13 cellular contexts compared by ENCODE assay signal in the genomic region with DNA sequence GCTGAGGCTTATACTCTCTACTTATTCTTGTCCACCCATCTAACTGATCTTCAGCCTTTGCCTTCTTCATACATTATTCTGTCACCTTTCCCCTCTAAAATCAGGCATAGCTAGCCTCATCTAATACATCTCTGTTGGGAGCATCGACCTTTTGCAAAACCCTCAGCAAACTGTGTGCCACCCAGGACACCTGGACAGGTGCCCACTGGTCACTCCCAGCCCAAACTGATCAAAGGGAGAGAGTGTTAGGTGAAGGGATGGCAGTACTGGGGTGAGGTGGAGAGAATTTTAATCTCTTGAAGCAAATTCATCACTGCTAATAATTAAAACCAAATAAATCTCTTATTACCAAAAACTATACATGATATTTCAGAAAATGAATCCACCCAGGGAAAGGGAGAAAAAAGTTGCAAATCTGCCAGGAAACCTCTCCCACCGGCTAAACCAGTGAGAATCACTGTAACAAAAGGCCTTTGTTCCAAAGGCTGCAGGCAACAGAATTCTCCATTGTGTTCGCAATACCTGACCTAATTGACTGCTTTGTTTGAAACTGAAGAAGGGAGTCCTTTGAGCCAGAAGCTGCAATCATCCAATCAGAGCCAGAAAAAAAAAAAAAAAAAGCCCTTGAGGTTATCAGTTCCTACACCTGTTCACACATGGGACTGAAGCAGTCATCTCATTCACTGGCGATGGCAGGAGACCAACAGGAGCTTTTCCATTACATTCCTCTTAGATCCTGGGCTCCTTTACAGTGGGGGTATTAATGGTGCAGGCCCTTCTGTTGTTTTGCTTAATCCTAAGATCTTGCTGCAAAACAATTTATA.
DNase-seq lines count a peak whose midpoint lies in the region; ATAC-seq, FAIRE-seq and TF ChIP-seq lines count a peak whose summit lies in the region.
"Had no signal": no experiment of that assay in that cellular context is flagged by ENCODE, and none has a peak within 500 bp of the region (broad histone marks: within the 10 kb centered on the region; RNA-seq: fewer than 3 reads in every experiment).

No MANE protein-coding gene starts in this region.

- FAIRE-seq in GM12892 (lab: Jason Lieb, UNC) = no peak

- H3K9me3 Mint-ChIP-seq in stimulated activated naive B cell treated with anti-CD40 and anti-IgM and Interleukin-4, amounts not matched to agents 10 μg/mL and 1 μg/mL and 100 μg/mL, for 72 hours = no peaks in the 10 kb centered on the region

- H3K4me3 ChIP-seq in left lung = no peak overlapping the region
- H3K4me3 ChIP-seq: BLaER1, skin epidermis had no signal

- peaks cover 0 to 24% of the 10 kb centered on the region in 2 donors for H3K36me3 ChIP-seq in left lung

- peaks cover 14 to 23% of the 10 kb centered on the region in 2 donors for H3K36me3 Mint-ChIP-seq in stimulated activated naive B cell treated with anti-CD40 and anti-IgM and Interleukin-4, amounts not matched to agents 10 μg/mL and 1 μg/mL and 100 μg/mL, for 72 hours

- H3K27ac Mint-ChIP-seq in stimulated activated naive B cell treated with anti-CD40 and anti-IgM and Interleukin-4, amounts not matched to agents 10 μg/mL and 1 μg/mL and 100 μg/mL, for 72 hours = no peak overlapping the region

- H3K27ac ChIP-seq in angular gyrus (ENCODE audit: low read depth, low read length) (peak overlapping the region; percentile 97), left lung (no peak overlapping the region)
- H3K27ac ChIP-seq: BLaER1, HL-60, skin epidermis had no signal

- DNase-seq in COR-L47 (lab: John Stamatoyannopoulos, UW) (peak; percentile 96), NCI-H187 (lab: John Stamatoyannopoulos, UW) (peak; percentile 31 to 68), left lung (no peak), GM12892 (ENCODE audit: insufficient read length) (no peak), KBM-7 (no peak)
- DNase-seq in activated naive CD4-positive, alpha-beta T cell treated with Interleukin-2 at 50 U/mL for 16 hours = no peak
- DNase-seq in stimulated activated naive B cell treated with anti-CD40 and anti-IgM and Interleukin-4, amounts not matched to agents 10 μg/mL and 1 μg/mL and 100 μg/mL, for 72 hours = no peak
- DNase-seq: activated effector memory CD4-positive, alpha-beta T cell treated with Interleukin-2 at 50 U/mL for 16 hours; T-helper 1 cell had no signal

- in situ Hi-C loops in KBM-7 (cut with MboI; ENCODE audit: low pct_unique_long_range_greater_than_20kb, low sequenced_read_pairs) = no loop called here

- H3K27me3 ChIP-seq in left lung = no peaks in the 10 kb centered on the region
- H3K27me3 ChIP-seq: BLaER1 had no signal

- peak; percentile 66 for ATAC-seq in left lung
- ATAC-seq in stimulated activated naive B cell treated with anti-CD40 and anti-IgM and Interleukin-4, amounts not matched to agents 10 μg/mL and 1 μg/mL and 100 μg/mL, for 72 hours (replicated peaks) = no peak

- no peak overlapping the region for H3K4me3 Mint-ChIP-seq in stimulated activated naive B cell treated with anti-CD40 and anti-IgM and Interleukin-4, amounts not matched to agents 10 μg/mL and 1 μg/mL and 100 μg/mL, for 72 hours

- no peaks in the 10 kb centered on the region for H3K4me1 ChIP-seq in left lung
- H3K4me1 ChIP-seq: BLaER1 had no signal

- no peak for TF ChIP-seq POLR2A in GM12892 (IDR thresholded peaks at IDR 0.05; ENCODE audit: low read depth, low read length)

- intact Hi-C loops in left lung (cut with DNase I) = no loop called here

- peaks cover 0 to 7% of the 10 kb centered on the region in 2 donors for H3K4me1 Mint-ChIP-seq in stimulated activated naive B cell treated with anti-CD40 and anti-IgM and Interleukin-4, amounts not matched to agents 10 μg/mL and 1 μg/mL and 100 μg/mL, for 72 hours

- H3K27me3 Mint-ChIP-seq in stimulated activated naive B cell treated with anti-CD40 and anti-IgM and Interleukin-4, amounts not matched to agents 10 μg/mL and 1 μg/mL and 100 μg/mL, for 72 hours = no peaks in the 10 kb centered on the region

- H3K9me3 ChIP-seq in left lung = no peaks in the 10 kb centered on the region
- H3K9me3 ChIP-seq: BLaER1 had no signal

- no peak for TF ChIP-seq CTCF in left lung (IDR thresholded peaks at IDR 0.05)

Comparison
In these comparisons a context has a peak if more than half of its experiments do, and no peak if none do; other contexts are left out.
1. DNase-seq: peak in COR-L47 (single experiment) and NCI-H187 (2 of 2); none in left lung (0 of 2), activated naive CD4-positive, alpha-beta T cell treated with Interleukin-2 at 50 U/mL for 16 hours (single experiment), GM12892 (single experiment), stimulated activated naive B cell treated with anti-CD40 and anti-IgM and Interleukin-4, amounts not matched to agents 10 μg/mL and 1 μg/mL and 100 μg/mL, for 72 hours (single experiment) and KBM-7 (single experiment).